In genomic region chr15:40273428-40273827, GRCh38 we compare ENCODE assay signal across 19 cellular contexts. TPM values are rescaled to one million over a fixed set of nuclear protein-coding genes. Genes with fewer than 3 reads are reported as not detected.
DNase-seq lines count a peak whose midpoint lies in the region; ATAC-seq, FAIRE-seq and TF ChIP-seq lines count a peak whose summit lies in the region.
"Had no signal": no experiment of that assay in that cellular context is flagged by ENCODE, and none has a peak within 500 bp of the region (broad histone marks: within the 10 kb centered on the region; RNA-seq: fewer than 3 reads in every experiment).

No MANE protein-coding gene starts in this region.

- H3K4ac ChIP-seq in IMR-90 (ENCODE audit: low read depth, low read length) (no peak overlapping the region; the same call in 1 of the 2 replicates), mesendoderm (ENCODE audit: low read depth, low read length) (no peak overlapping the region)

- H3K9me1 ChIP-seq in IMR-90 (ENCODE audit: insufficient read depth, low read length) = no peaks in the 10 kb centered on the region
- H3K9me1 ChIP-seq in K562 (ENCODE audit: control insufficient read depth, insufficient read depth, low read length) = no peaks in the 10 kb centered on the region

- POLR2A ChIA-PET in IMR-90 (lab: Charles Lee; ENCODE audit: unreplicated experiment) = no interaction called here
- POLR2A ChIA-PET in K562 (lab: Yijun Ruan, JAX) = interaction anchor here (0.6 to 2.1 kb wide), 10 partner anchors 12 to 263 kb away, joined by 3 to 11 read pairs (median 4); partner anchors contain the start of gene PAK6

- no peak overlapping the region for H3K9ac ChIP-seq in IMR-90 (ENCODE audit: low read depth, low read length)
- H3K9ac ChIP-seq in K562 (ENCODE audit: insufficient read depth in 1 of 2, low read depth in 2 of 2, low read length in 2 of 2) = peak overlapping the region in 1 of 2 experiments; percentile 50; a peak in 1 of 4 replicates
- H3K9ac ChIP-seq in mesendoderm (ENCODE audit: low read length) = no peak overlapping the region
- H3K9ac ChIP-seq: BLaER1 treated with 17β-estradiol and CSF1 and Interleukin-3, amounts not matched to agents 10 nM and 100 nM; GM23248 had no signal

- H3K27ac ChIP-seq in IMR-90 (ENCODE audit: insufficient read depth, low read length) (no peak overlapping the region), K562 (ENCODE audit: extremely low read depth, low read depth, low read length) (no peak overlapping the region), mesendoderm (ENCODE audit: low read depth, low read length) (no peak overlapping the region), heart right ventricle (no peak overlapping the region)
- H3K27ac ChIP-seq: BLaER1 treated with 17β-estradiol and CSF1 and Interleukin-3, amounts not matched to agents 10 nM and 100 nM; GM23248 had no signal

- no peak overlapping the region for H2BK20ac ChIP-seq in IMR-90 (ENCODE audit: low read depth, low read length)

- H2AK5ac ChIP-seq in IMR-90 (ENCODE audit: low read depth, low read length) (peak overlapping the region; percentile 52; the same call in 1 of the 2 replicates), mesendoderm (ENCODE audit: low read length) (no peak overlapping the region)

- H2AFZ ChIP-seq in IMR-90 (replicated peaks; ENCODE audit: low read length, poor library complexity) (no peak overlapping the region), K562 (ENCODE audit: low read depth, low read length) (0 out of 2 replicates have a peak overlapping the region, but pooled peaks have one; percentile 0)
- H2AFZ ChIP-seq: GM23248 had no signal

- H3K79me1 ChIP-seq in IMR-90 (ENCODE audit: low read depth in 1 of 2, low read length in 2 of 2) (no peaks in the 10 kb centered on the region), mesendoderm (ENCODE audit: low read length) (no peaks in the 10 kb centered on the region)

- H2AK9ac ChIP-seq in IMR-90 (replicated peaks; ENCODE audit: low read depth, low read length, poor library complexity) = no peak overlapping the region

- intact Hi-C loops in IMR-90 (cut with micrococcal nuclease) (loop anchor here (5.0 kb wide), 1 partner anchor 166 kb away; the partner anchor contains the start of gene BMF), K562 (cut with micrococcal nuclease) (loop anchor here (5.0 kb wide), 2 partner anchors 41 to 486 kb away; no protein-coding TSS in a partner anchor), heart right ventricle (cut with DNase I) (loop anchor here in 5 of 10 donors (2.0 to 10.0 kb wide), 4 partner anchors 56 to 226 kb away; no protein-coding TSS in a partner anchor)

- no peak for TF ChIP-seq EP300 in K562 (IDR thresholded peaks at IDR 0.05; ENCODE audit: low read length)

- dilution Hi-C loops in IMR-90 (cut with HindIII; ENCODE audit: low sequenced_read_pairs, unreplicated experiment) = no loop called here

- no peak for DNase-seq in IMR-90
- no peak for DNase-seq in K562 (ENCODE audit: extremely low read depth in 1 of 4, low spot score in 3 of 4)
- peak; percentile 35 for DNase-seq in mesendoderm
- DNase-seq in heart right ventricle = no peak
- no peak for DNase-seq in NCI-H2196 (lab: John Stamatoyannopoulos, UW; ENCODE audit: unreplicated experiment)
- no peak for DNase-seq in RCC 7860 (ENCODE audit: low spot score)
- DNase-seq: ACHN; CD4-positive, CD25-positive, alpha-beta regulatory T cell; GF-D8; GM23248; HFFc6 had no signal

- H3K4me2 ChIP-seq in IMR-90 (ENCODE audit: low read depth, low read length) = no peak overlapping the region
- H3K4me2 ChIP-seq in K562 (ENCODE audit: insufficient read depth, low read length) = no peak overlapping the region
- H3K4me2 ChIP-seq in mesendoderm (ENCODE audit: low read length) = no peak overlapping the region
- H3K4me2 ChIP-seq: BLaER1 treated with 17β-estradiol and CSF1 and Interleukin-3, amounts not matched to agents 10 nM and 100 nM had no signal

- no peak overlapping the region for H3K18ac ChIP-seq in IMR-90 (ENCODE audit: low read depth, low read length)
- no peak overlapping the region for H3K18ac ChIP-seq in mesendoderm (ENCODE audit: low read length)

- H3K14ac ChIP-seq in IMR-90 (replicated peaks; ENCODE audit: low read depth, low read length) = no peak overlapping the region

- FAIRE-seq in K562 (lab: Jason Lieb, UNC) (no peak), RCC 7860 (lab: Jason Lieb, UNC) (no peak)
- FAIRE-seq: GM12878, GM18507, H54 had no signal

- H3K27me3 ChIP-seq in IMR-90 (ENCODE audit: control insufficient read depth, insufficient read depth, low read length) (peaks cover 13% of the 10 kb centered on the region), K562 (ENCODE audit: control insufficient read depth in 2 of 2, insufficient read depth in 2 of 2, low read length in 2 of 2) (peaks cover 0 to 16% of the 10 kb centered on the region in 2 experiments; a peak in 2 of 5 replicates), mesendoderm (ENCODE audit: insufficient read depth, low read length, poor library complexity) (no peaks in the 10 kb centered on the region), heart right ventricle (peaks cover 0 to 15% (median 10%) of the 10 kb centered on the region in 7 donors)

- H3K4me1 ChIP-seq in IMR-90 (ENCODE audit: control insufficient read depth, insufficient read depth, low read length) = no peaks in the 10 kb centered on the region
- H3K4me1 ChIP-seq in K562 (replicated peaks in 1 of 2; ENCODE audit: control insufficient read depth in 2 of 2, insufficient read depth in 2 of 2, low read length in 2 of 2) = peaks cover 2 to 35% of the 10 kb centered on the region in 2 experiments
- H3K4me1 ChIP-seq in mesendoderm (ENCODE audit: control insufficient read depth, low read depth, low read length) = no peaks in the 10 kb centered on the region
- H3K4me1 ChIP-seq in heart right ventricle = peaks cover 0 to 25% (median 8%) of the 10 kb centered on the region in 9 donors

- H3K56ac ChIP-seq in IMR-90 (ENCODE audit: extremely low read depth, insufficient read depth, low read length) (no peak overlapping the region), mesendoderm (ENCODE audit: low read length) (peak overlapping the region; percentile 49)

- CTCF ChIA-PET in IMR-90 (lab: Yijun Ruan, JAX) (interaction anchor here (0.6 to 6.0 kb wide), 8 partner anchors 34 to 228 kb away, joined by 3 to 81 read pairs (median 5); partner anchors contain the start of gene PLCB2), K562 (lab: Yijun Ruan, JAX; ENCODE audit: low intra/inter-chr PET ratio) (interaction anchor here (0.6 to 7.1 kb wide), 3 partner anchors 56 to 229 kb away, joined by 3 to 218 read pairs (median 56); no protein-coding TSS in a partner anchor)

- TF ChIP-seq RAD21 in IMR-90 (IDR thresholded peaks at IDR 0.05; ENCODE audit: low read length) = no peak
- TF ChIP-seq RAD21 in K562 (CRISPR knock-in tag; conservative IDR thresholded peaks at IDR 0.05 in 1 of 2, IDR thresholded peaks at IDR 0.05 in 1 of 2) = no peak

- H3K9me3 ChIP-seq in IMR-90 (ENCODE audit: control insufficient read depth, insufficient read depth, low read length) = no peaks in the 10 kb centered on the region
- no peaks in the 10 kb centered on the region for H3K9me3 ChIP-seq in K562 (replicated peaks; ENCODE audit: control insufficient read depth, insufficient read depth, low read depth, low read length)
- H3K9me3 ChIP-seq in heart right ventricle = no peaks in the 10 kb centered on the region
- H3K9me3 ChIP-seq: BLaER1 treated with 17β-estradiol and CSF1 and Interleukin-3, amounts not matched to agents 10 nM and 100 nM had no signal

- no peak overlapping the region for H2BK15ac ChIP-seq in IMR-90 (ENCODE audit: low read depth, low read length)
- no peak overlapping the region for H2BK15ac ChIP-seq in mesendoderm (replicated peaks; ENCODE audit: low read depth)

- TF ChIP-seq POLR2A in IMR-90 (IDR thresholded peaks at IDR 0.05; ENCODE audit: low read depth, low read length) (no peak), K562 (conservative IDR thresholded peaks at IDR 0.05) (no peak)

- peak; percentile 9 for TF ChIP-seq CTCF in GM12873 (IDR thresholded peaks at IDR 0.05; ENCODE audit: insufficient read depth, low read depth, low read length, missing control alignments)
- no peak for TF ChIP-seq CTCF in IMR-90 (conservative IDR thresholded peaks at IDR 0.05; ENCODE audit: low read depth, low read length)
- 0 out of 6 replicates have a peak, but pooled peaks of 1 of the 3 experiments have one; percentile 23 for TF ChIP-seq CTCF in K562 (IDR thresholded peaks at IDR 0.05 in 2 of 3, conservative IDR thresholded peaks at IDR 0.05 in 1 of 3; ENCODE audit: insufficient read depth in 2 of 3, low read depth in 1 of 3, low read length in 3 of 3)
- no peak for TF ChIP-seq CTCF in heart right ventricle (IDR thresholded peaks at IDR 0.05)

- H3K4me3 ChIP-seq in IMR-90 (ENCODE audit: insufficient read depth, low read depth, low read length) (no peak overlapping the region), K562 (no peak overlapping the region), mesendoderm (ENCODE audit: low read length) (no peak overlapping the region), heart right ventricle (no peak overlapping the region)
- H3K4me3 ChIP-seq: BLaER1 treated with 17β-estradiol and CSF1 and Interleukin-3, amounts not matched to agents 10 nM and 100 nM; GM12878; GM23248 had no signal

- no peaks in the 10 kb centered on the region for H3K36me3 ChIP-seq in IMR-90 (ENCODE audit: control insufficient read depth, insufficient read depth, low read length)
- no peaks in the 10 kb centered on the region for H3K36me3 ChIP-seq in K562 (ENCODE audit: control insufficient read depth, insufficient read depth, low read length)
- no peaks in the 10 kb centered on the region for H3K36me3 ChIP-seq in mesendoderm (ENCODE audit: control insufficient read depth, insufficient read depth, low read length)
- no peaks in the 10 kb centered on the region for H3K36me3 ChIP-seq in heart right ventricle
- H3K36me3 ChIP-seq: BLaER1 treated with 17β-estradiol and CSF1 and Interleukin-3, amounts not matched to agents 10 nM and 100 nM had no signal

- no peak overlapping the region for H3K23ac ChIP-seq in IMR-90 (ENCODE audit: low read depth, low read length)
- no peak overlapping the region for H3K23ac ChIP-seq in mesendoderm (ENCODE audit: low read length)

- WGBS in IMR-90 (ENCODE audit: extremely low coverage in 2 of 2, insufficient read length in 1 of 2), 2 experiments = no CpG with 5 or more reads among the region's 9 CpGs
- 40% methylated on average over 9 of the region's 9 CpGs for WGBS in K562 (ENCODE audit: insufficient coverage, low coverage, missing lambda C conversion rate)
- WGBS in mesendoderm (ENCODE audit: extremely low coverage, insufficient coverage, low lambda C conversion rate) = no CpG with 5 or more reads among the region's 9 CpGs
- 91 to 92% methylated on average over 9 of the region's 9 CpGs for WGBS in heart right ventricle, 2 donors

- H4K5ac ChIP-seq in IMR-90 (ENCODE audit: low read depth, low read length) (no peak overlapping the region), mesendoderm (ENCODE audit: low read length) (no peak overlapping the region)

- H4K20me1 ChIP-seq in IMR-90 (ENCODE audit: insufficient read depth, low read length) = no peaks in the 10 kb centered on the region
- 0 out of 2 replicates have a peak, but pooled peaks cover 3% of the 10 kb centered on the region for H4K20me1 ChIP-seq in K562 (replicated peaks; ENCODE audit: control insufficient read depth, insufficient read depth, low read length)

- no peaks in the 10 kb centered on the region for H3K79me2 ChIP-seq in K562 (ENCODE audit: control insufficient read depth, insufficient read depth, low read length)
- no peaks in the 10 kb centered on the region for H3K79me2 ChIP-seq in mesendoderm (ENCODE audit: control insufficient read depth, insufficient read depth, low read length)

- no TSS peak for BruUV-seq in IMR-90 (replicated peaks; lab: Mats Ljungman, UMichigan)
- BruUV-seq in K562 (replicated peaks; lab: Mats Ljungman, UMichigan) = no TSS peak

- no peak overlapping the region for H4K91ac ChIP-seq in IMR-90 (ENCODE audit: insufficient read depth, low read depth, low read length)

- in situ Hi-C loops in IMR-90 (cut with MboI; ENCODE audit: low sequenced_read_pairs) = loop anchor here (5.0 kb wide), 2 partner anchors 56 to 226 kb away; no protein-coding TSS in a partner anchor
- in situ Hi-C loops in K562 (cut with MboI) = loop anchor here (5.0 kb wide), 2 partner anchors 56 to 226 kb away; no protein-coding TSS in a partner anchor

- H2BK5ac ChIP-seq in IMR-90 (ENCODE audit: low read depth, low read length, poor library complexity, severe bottlenecking) (no peak overlapping the region), mesendoderm (ENCODE audit: low read length) (no peak overlapping the region)

- H2BK120ac ChIP-seq in IMR-90 (ENCODE audit: low read depth, low read length) (no peak overlapping the region), mesendoderm (ENCODE audit: low read depth, low read length) (no peak overlapping the region)

- ATAC-seq in IMR-90 (ENCODE audit: low read depth) = no peak
- ATAC-seq in K562 = no peak
- no peak for ATAC-seq in GM18519 (IDR thresholded peaks at IDR 0.05; ENCODE audit: low FRiP score, unreplicated experiment)
- no peak for ATAC-seq in heart right ventricle

- H4K8ac ChIP-seq in IMR-90 (ENCODE audit: low read depth in 2 of 2, low read length in 2 of 2) (no peak overlapping the region), mesendoderm (ENCODE audit: low read depth, low read length) (no peak overlapping the region)

RNA-seq across cellular contexts. Expression of gene ANKRD63, which starts 9.4 kb away (rescaled TPM):
- total RNA-seq in IMR-90 (2012; rRNA removed) = under 0.01 TPM in 1 of 2 replicates, not detected in the other
- polyA plus RNA-seq in IMR-90 (2012; rRNA removed) = not detected in 2 replicates
- not detected in 2 replicates for polyA plus RNA-seq in IMR-90 (2012; cell fraction: cytosol; rRNA removed)
- 0.05 TPM in 1 of 2 replicates, not detected in the other for polyA plus RNA-seq in IMR-90 (2012; cell fraction: nucleus; rRNA removed; ENCODE audit: low replicate concordance)
- 1.5 TPM in 1 of 2 replicates, not detected in the other for total RNA-seq in K562 (2011; cell fraction: chromatin; rRNA removed; ENCODE audit: low replicate concordance)
- 0.92 and 2.5 TPM in 2 replicates for total RNA-seq in K562 (2011; cell fraction: nucleolus; rRNA removed)
- not detected in 2 replicates for total RNA-seq in K562 (2011; cell fraction: nucleoplasm; rRNA removed)
- total RNA-seq in K562 (2014; rRNA removed) = 2.0 and 2.5 TPM in 2 replicates
- not detected in 2 replicates for total RNA-seq in K562 (2014; rRNA removed; fragmentation: Illumina TruSeq; extraction: Trizol)
- total RNA-seq in K562 (2015; rRNA removed; fragmentation: Illumina TruSeq; extraction: Trizol) = not detected in 2 replicates
- total RNA-seq in K562 (2021) = 1.8 and 2.5 TPM in 2 replicates
- polyA plus RNA-seq in K562 (2011; rRNA removed) = 0.19 TPM in 1 of 2 replicates, not detected in the other
- polyA plus RNA-seq in K562 (2011; cell fraction: cytosol; rRNA removed) = 0.24 and 2.1 TPM in 2 replicates
- 2.7 and 5.3 TPM in 2 replicates for polyA plus RNA-seq in K562 (2011; cell fraction: nucleus; rRNA removed)
- 0.60 and 1.1 TPM in 2 replicates for polyA plus RNA-seq in K562 (2012)
- not detected in 2 replicates for polyA plus RNA-seq in K562 (2014; fragmentation: Illumina TruSeq; extraction: Trizol)
- polyA plus RNA-seq in K562 (2014; fragmentation: Nextera tagmentation; extraction: Ambion mirVana) = not detected
- polyA plus RNA-seq in K562 (2014; rRNA removed) = 0.63 and 1.3 TPM in 2 replicates
- not detected in 2 replicates for polyA minus RNA-seq in K562 (2011; rRNA and poly(A)+ RNA removed)
- polyA minus RNA-seq in K562 (2011; cell fraction: cytosol; rRNA and poly(A)+ RNA removed) = 1.5 and 3.5 TPM in 2 replicates
- polyA minus RNA-seq in K562 (2011; cell fraction: nucleus; rRNA and poly(A)+ RNA removed) = 3.4 and 3.7 TPM in 2 replicates
- polyA plus RNA-seq in mesendoderm (2013, experiment 1 of 2) = 0.04 TPM
- 0.06 TPM for polyA plus RNA-seq in mesendoderm (2013, experiment 2 of 2)
- total RNA-seq in heart right ventricle = 1 to 10 TPM in 1 of 10 donors, under 1 TPM in 3, not detected in 6; 0.26 to 1.9 (median 0.44) TPM
- not detected for polyA plus RNA-seq in heart right ventricle
- total RNA-seq: A172, GM12878, GM23248, HFFc6 had no signal
- polyA plus RNA-seq: CD4-positive, CD25-positive, alpha-beta regulatory T cell; GM12878; GM23248; IgD-negative memory B cell had no signal

RNA-seq across cellular contexts. Expression of gene PLCB2, which starts 34.3 kb away (rescaled TPM):
- total RNA-seq in IMR-90 (2012; rRNA removed) (0.18 and 0.28 TPM in 2 replicates), K562 (2014; rRNA removed) (6.9 and 7.1 TPM in 2 replicates), K562 (2014; rRNA removed; fragmentation: Illumina TruSeq; extraction: Trizol) (3.4 and 4.1 TPM in 2 replicates), K562 (2015; rRNA removed; fragmentation: Illumina TruSeq; extraction: Trizol) (10.0 and 10.8 TPM in 2 replicates), K562 (2021) (11.2 and 11.6 TPM in 2 replicates), heart right ventricle (10 to 100 TPM in 2 of 10 donors, 1 to 10 TPM in 8; 1.2 to 24.4 (median 4.9) TPM)
- polyA plus RNA-seq in IMR-90 (2012; rRNA removed) (0.87 and 1.4 TPM in 2 replicates), K562 (2011; rRNA removed) (8.0 and 25.4 TPM in 2 replicates), K562 (2014; fragmentation: Illumina TruSeq; extraction: Trizol) (9.0 and 9.5 TPM in 2 replicates), K562 (2014; fragmentation: Nextera tagmentation; extraction: Ambion mirVana) (under 1 TPM; 0.37 to 0.59 TPM), K562 (2014; rRNA removed) (12.3 and 13.2 TPM in 2 replicates), heart right ventricle (10 to 100 TPM in 1 of 2 donors, 1 to 10 TPM in 1; 4.2 to 14.6 TPM)
- polyA plus RNA-seq in IMR-90 (2012; cell fraction: cytosol; rRNA removed) = 0.45 and 0.78 TPM in 2 replicates
- 2.8 and 3.8 TPM in 2 replicates for polyA plus RNA-seq in IMR-90 (2012; cell fraction: nucleus; rRNA removed; ENCODE audit: low replicate concordance)
- 12.9 and 33.6 TPM in 2 replicates for total RNA-seq in K562 (2011; cell fraction: chromatin; rRNA removed; ENCODE audit: low replicate concordance)
- total RNA-seq in K562 (2011; cell fraction: nucleolus; rRNA removed) = 15.5 and 22.3 TPM in 2 replicates
- 11.8 and 13.5 TPM in 2 replicates for total RNA-seq in K562 (2011; cell fraction: nucleoplasm; rRNA removed)
- polyA plus RNA-seq in K562 (2011; cell fraction: cytosol; rRNA removed) = 10.9 and 18.6 TPM in 2 replicates
- polyA plus RNA-seq in K562 (2011; cell fraction: nucleus; rRNA removed) = 111 and 184 TPM in 2 replicates
- polyA plus RNA-seq in K562 (2012) = 14.5 and 45.8 TPM in 2 replicates
- polyA minus RNA-seq in K562 (2011; rRNA and poly(A)+ RNA removed) = 6.1 and 8.4 TPM in 2 replicates
- polyA minus RNA-seq in K562 (2011; cell fraction: cytosol; rRNA and poly(A)+ RNA removed) = 5.0 and 9.4 TPM in 2 replicates
- polyA minus RNA-seq in K562 (2011; cell fraction: nucleus; rRNA and poly(A)+ RNA removed) = 17.9 and 45.7 TPM in 2 replicates
- polyA plus RNA-seq in mesendoderm (2013, experiment 1 of 2) = 7.6 TPM
- 7.0 TPM for polyA plus RNA-seq in mesendoderm (2013, experiment 2 of 2)
- total RNA-seq: A172 had no signal

RNA-seq across cellular contexts. Expression of gene PAK6, which starts 34.6 kb away (rescaled TPM):
- total RNA-seq in IMR-90 (2012; rRNA removed) = not detected in 2 replicates
- 0.21 TPM in 1 of 2 replicates, not detected in the other for polyA plus RNA-seq in IMR-90 (2012; rRNA removed)
- 0.07 TPM in 1 of 2 replicates, not detected in the other for polyA plus RNA-seq in IMR-90 (2012; cell fraction: cytosol; rRNA removed)
- 0.13 and 0.14 TPM in 2 replicates for polyA plus RNA-seq in IMR-90 (2012; cell fraction: nucleus; rRNA removed; ENCODE audit: low replicate concordance)
- 0.25 and 1.3 TPM in 2 replicates for total RNA-seq in K562 (2011; cell fraction: chromatin; rRNA removed; ENCODE audit: low replicate concordance)
- 0.66 and 1.8 TPM in 2 replicates for total RNA-seq in K562 (2011; cell fraction: nucleolus; rRNA removed)
- total RNA-seq in K562 (2011; cell fraction: nucleoplasm; rRNA removed) = 0.15 and 1.8 TPM in 2 replicates
- 0.08 and 0.09 TPM in 2 replicates for total RNA-seq in K562 (2014; rRNA removed)
- total RNA-seq in K562 (2014; rRNA removed; fragmentation: Illumina TruSeq; extraction: Trizol) = 0.22 TPM in 1 of 2 replicates, not detected in the other
- total RNA-seq in K562 (2015; rRNA removed; fragmentation: Illumina TruSeq; extraction: Trizol) = 0.08 TPM in 1 of 2 replicates, not detected in the other
- total RNA-seq in K562 (2021) = 0.20 and 0.47 TPM in 2 replicates
- polyA plus RNA-seq in K562 (2011; rRNA removed) = 0.28 and 0.74 TPM in 2 replicates
- polyA plus RNA-seq in K562 (2011; cell fraction: cytosol; rRNA removed) = 0.25 and 2.2 TPM in 2 replicates
- polyA plus RNA-seq in K562 (2011; cell fraction: nucleus; rRNA removed) = 0.18 and 2.1 TPM in 2 replicates
- 0.17 and 0.33 TPM in 2 replicates for polyA plus RNA-seq in K562 (2012)
- polyA plus RNA-seq in K562 (2014; fragmentation: Illumina TruSeq; extraction: Trizol) = 0.16 and 0.33 TPM in 2 replicates
- polyA plus RNA-seq in K562 (2014; fragmentation: Nextera tagmentation; extraction: Ambion mirVana) = under 1 TPM in 1 of 2 experiments, not detected in 1; 0.03 TPM
- polyA plus RNA-seq in K562 (2014; rRNA removed) = 0.04 and 0.07 TPM in 2 replicates
- polyA minus RNA-seq in K562 (2011; rRNA and poly(A)+ RNA removed) = 0.15 and 0.25 TPM in 2 replicates
- 1.1 TPM in 1 of 2 replicates, not detected in the other for polyA minus RNA-seq in K562 (2011; cell fraction: cytosol; rRNA and poly(A)+ RNA removed)
- polyA minus RNA-seq in K562 (2011; cell fraction: nucleus; rRNA and poly(A)+ RNA removed) = 0.33 and 2.3 TPM in 2 replicates
- 5.8 TPM for polyA plus RNA-seq in mesendoderm (2013, experiment 1 of 2)
- polyA plus RNA-seq in mesendoderm (2013, experiment 2 of 2) = 6.7 TPM
- 10 to 100 TPM in 1 of 10 donors, 1 to 10 TPM in 9; 5.9 to 14.1 (median 7.6) TPM for total RNA-seq in heart right ventricle
- polyA plus RNA-seq in heart right ventricle = 1 to 10 TPM in 1 of 2 donors, under 1 TPM in 1; 0.48 to 3.0 TPM
- total RNA-seq: CD4-positive, CD25-positive, alpha-beta regulatory T cell; GM23248; HFFc6 had no signal
- polyA plus RNA-seq: CD4-positive, CD25-positive, alpha-beta regulatory T cell; GM23248; IgD-negative memory B cell had no signal

RNA-seq across cellular contexts. Expression of gene INAFM2, which starts 50.1 kb away (rescaled TPM):
- total RNA-seq in IMR-90 (2012; rRNA removed) (10.4 and 13.1 TPM in 2 replicates), K562 (2014; rRNA removed) (27.1 and 27.8 TPM in 2 replicates), K562 (2014; rRNA removed; fragmentation: Illumina TruSeq; extraction: Trizol) (29.1 and 30.4 TPM in 2 replicates), K562 (2015; rRNA removed; fragmentation: Illumina TruSeq; extraction: Trizol) (29.4 and 32.1 TPM in 2 replicates), K562 (2021) (37.4 and 43.1 TPM in 2 replicates), heart right ventricle (10 to 100 TPM; 32.5 to 63.9 (median 40.9) TPM)
- polyA plus RNA-seq in IMR-90 (2012; rRNA removed) (11.7 and 14.0 TPM in 2 replicates), K562 (2011; rRNA removed) (26.7 and 27.9 TPM in 2 replicates), K562 (2014; fragmentation: Illumina TruSeq; extraction: Trizol) (20.3 and 25.5 TPM in 2 replicates), K562 (2014; fragmentation: Nextera tagmentation; extraction: Ambion mirVana) (10 to 100 TPM; 11.8 to 12.3 TPM), K562 (2014; rRNA removed) (27.2 and 28.2 TPM in 2 replicates), heart right ventricle (10 to 100 TPM; 19.8 to 56.1 TPM)
- 4.2 and 6.0 TPM in 2 replicates for polyA plus RNA-seq in IMR-90 (2012; cell fraction: cytosol; rRNA removed)
- polyA plus RNA-seq in IMR-90 (2012; cell fraction: nucleus; rRNA removed; ENCODE audit: low replicate concordance) = 6.6 and 18.3 TPM in 2 replicates
- 19.1 and 21.1 TPM in 2 replicates for total RNA-seq in K562 (2011; cell fraction: chromatin; rRNA removed; ENCODE audit: low replicate concordance)
- 18.6 and 23.8 TPM in 2 replicates for total RNA-seq in K562 (2011; cell fraction: nucleolus; rRNA removed)
- 30.2 and 44.3 TPM in 2 replicates for total RNA-seq in K562 (2011; cell fraction: nucleoplasm; rRNA removed)
- polyA plus RNA-seq in K562 (2011; cell fraction: cytosol; rRNA removed) = 12.9 and 15.5 TPM in 2 replicates
- 17.8 and 18.7 TPM in 2 replicates for polyA plus RNA-seq in K562 (2011; cell fraction: nucleus; rRNA removed)
- polyA plus RNA-seq in K562 (2012) = 20.1 and 23.2 TPM in 2 replicates
- 18.1 and 20.4 TPM in 2 replicates for polyA minus RNA-seq in K562 (2011; rRNA and poly(A)+ RNA removed)
- polyA minus RNA-seq in K562 (2011; cell fraction: cytosol; rRNA and poly(A)+ RNA removed) = 15.7 TPM in 2 replicates
- polyA minus RNA-seq in K562 (2011; cell fraction: nucleus; rRNA and poly(A)+ RNA removed) = 6.6 and 16.3 TPM in 2 replicates
- 17.9 TPM for polyA plus RNA-seq in mesendoderm (2013, experiment 1 of 2)
- 17.4 TPM for polyA plus RNA-seq in mesendoderm (2013, experiment 2 of 2)
